Comparison of ENCODE assay signal across 1 cellular context in genomic region chr12:110005319-110005973, GRCh38.
TF ChIP-seq lines count a peak whose summit lies in the region.

No MANE protein-coding gene starts in this region.

TF ChIP-seq in GM12878, 131 proteins besides CTCF, POLR2A, EP300 and RAD21 (continued from another document):
- TF ChIP-seq ZBTB4 (CRISPR knock-in tag; IDR thresholded peaks at IDR 0.05) (no peak), CBX5 (IDR thresholded peaks at IDR 0.05; ENCODE audit: low read depth) (no peak), TCF7 (IDR thresholded peaks at IDR 0.05; ENCODE audit: borderline replicate concordance) (no peak), IRF4 (IDR thresholded peaks at IDR 0.05; ENCODE audit: low read depth, low read length) (no peak), NR2C2 (IDR thresholded peaks at IDR 0.05; ENCODE audit: borderline replicate concordance, control insufficient read depth, insufficient read length, low read depth) (no peak), LARP7 (IDR thresholded peaks at IDR 0.05) (no peak), SMAD5 (IDR thresholded peaks at IDR 0.05; ENCODE audit: low read depth) (no peak), HDGF (IDR thresholded peaks at IDR 0.05) (no peak), TCF12 (IDR thresholded peaks at IDR 0.05; ENCODE audit: low read depth, low read length) (no peak), FOXM1 (IDR thresholded peaks at IDR 0.05; ENCODE audit: low read depth, low read length) (no peak; the same call in 1 of the 2 replicates), CEBPZ (IDR thresholded peaks at IDR 0.05; ENCODE audit: low read depth, low read length) (no peak), E2F4 (IDR thresholded peaks at IDR 0.05; ENCODE audit: low read depth, low read length) (no peak), MYB (IDR thresholded peaks at IDR 0.05; ENCODE audit: borderline replicate concordance, low read depth, low read length) (no peak), ETV6 (conservative IDR thresholded peaks at IDR 0.05 in 1 of 2, IDR thresholded peaks at IDR 0.05 in 1 of 2; ENCODE audit: borderline replicate concordance in 1 of 2, low read depth in 1 of 2) (no peak; a peak in 1 of 4 replicates), RFX5 (IDR thresholded peaks at IDR 0.05; ENCODE audit: low read depth, low read length) (no peak), CREM (IDR thresholded peaks at IDR 0.05; ENCODE audit: low read depth) (peak; percentile 23; the same call in 1 of the 2 replicates), TCF3 (IDR thresholded peaks at IDR 0.05; ENCODE audit: borderline replicate concordance, insufficient read depth, low read depth, low read length) (no peak), RB1 (IDR thresholded peaks at IDR 0.05; ENCODE audit: borderline replicate concordance) (no peak), SIX5 (IDR thresholded peaks at IDR 0.05; ENCODE audit: low read depth, low read length, severe bottlenecking) (no peak), PML (IDR thresholded peaks at IDR 0.05; ENCODE audit: low read length) (no peak), NFYA (IDR thresholded peaks at IDR 0.05; ENCODE audit: borderline replicate concordance, low read depth, low read length) (no peak), MEF2B (IDR thresholded peaks at IDR 0.05; ENCODE audit: partially characterized antibody, poor library complexity, severe bottlenecking) (peak; percentile 25), CUX1 (IDR thresholded peaks at IDR 0.05; ENCODE audit: insufficient replicate concordance, low read depth, low read length) (no peak), SRF (IDR thresholded peaks at IDR 0.05; ENCODE audit: low read depth in 2 of 2, low read length in 2 of 2) (peak in 1 of 2 experiments; percentile 71; a peak in 2 of 4 replicates), EED (IDR thresholded peaks at IDR 0.05; ENCODE audit: low read depth) (no peak), JUND (IDR thresholded peaks at IDR 0.05; ENCODE audit: low read depth, low read length) (no peak), NKRF (conservative IDR thresholded peaks at IDR 0.05) (no peak), ESRRA (IDR thresholded peaks at IDR 0.05; ENCODE audit: low read length) (no peak), HDAC2 (IDR thresholded peaks at IDR 0.05) (no peak), EZH2 (IDR thresholded peaks at IDR 0.05; ENCODE audit: borderline replicate concordance, control insufficient read depth, low read depth, low read length) (no peak), NFIC (IDR thresholded peaks at IDR 0.05; ENCODE audit: low read depth, low read length) (no peak; the same call in 1 of the 2 replicates), ATF2 (IDR thresholded peaks at IDR 0.05; ENCODE audit: low read length) (peak; percentile 18; the same call in 1 of the 2 replicates), MEF2A (IDR thresholded peaks at IDR 0.05; ENCODE audit: insufficient read depth, low read depth, low read length) (peak; percentile 74; the same call in 1 of the 2 replicates), FOXK2 (IDR thresholded peaks at IDR 0.05) (no peak), ZBTB33 (IDR thresholded peaks at IDR 0.05) (no peak), CHD4 (IDR thresholded peaks at IDR 0.05) (no peak), KAT2A (conservative IDR thresholded peaks at IDR 0.05; ENCODE audit: control insufficient read depth, low read depth, low read length) (no peak), RCOR1 (conservative IDR thresholded peaks at IDR 0.05; ENCODE audit: low read depth, low read length) (no peak), ATF7 (IDR thresholded peaks at IDR 0.05; ENCODE audit: low read depth) (peak; percentile 32), CBX3 (IDR thresholded peaks at IDR 0.05; ENCODE audit: borderline replicate concordance, low read depth) (no peak)
